7 cellular contexts compared by ENCODE assay signal in genomic region chr16:4944333-4945281, GRCh38. TPM values are rescaled to one million over a fixed set of nuclear protein-coding genes. Genes with fewer than 3 reads are reported as not detected.
DNase-seq lines count a peak whose midpoint lies in the region; ATAC-seq and TF ChIP-seq lines count a peak whose summit lies in the region.

No MANE protein-coding gene starts in this region.

- 17 to 25% methylated on average over 14 to 20 of the region's 20 CpGs for WGBS in lower leg skin, 2 donors
- 34 to 51% methylated on average over 6 to 19 of the region's 20 CpGs for WGBS in upper lobe of left lung, 2 donors

- TF ChIP-seq CTCF in HFFc6 (IDR thresholded peaks at IDR 0.05) (no peak), coronary artery (IDR thresholded peaks at IDR 0.05) (no peak), lower leg skin (IDR thresholded peaks at IDR 0.05) (no peak), upper lobe of left lung (IDR thresholded peaks at IDR 0.05) (no peak)

- H3K9me3 Mint-ChIP-seq in HFFc6, result no peaks in the 10 kb centered on the region

- peaks cover 45% of the 10 kb centered on the region for H3K4me1 Mint-ChIP-seq in HFFc6 (ENCODE audit: low read depth)

- peak overlapping the region; percentile 94 for H3K27ac Mint-ChIP-seq in HFFc6

- no peaks in the 10 kb centered on the region for H3K27me3 ChIP-seq in upper lobe of left lung

- H3K4me3 ChIP-seq in coronary artery (peak overlapping the region; percentile 25), lower leg skin (ENCODE audit: low read depth, poor library complexity, severe bottlenecking) (no peak overlapping the region), upper lobe of left lung (no peak overlapping the region)

- intact Hi-C loops in lower leg skin (cut with DNase I; ENCODE audit: low total_unique reads), result no loop called here

- no peaks in the 10 kb centered on the region for H3K36me3 Mint-ChIP-seq in HFFc6 (ENCODE audit: low read depth)

- TF ChIP-seq POLR2A in lower leg skin (IDR thresholded peaks at IDR 0.05) (no peak), upper lobe of left lung (IDR thresholded peaks at IDR 0.05) (peak in 1 of 4 donors; percentile 20)

- H3K27ac ChIP-seq in coronary artery, result peak overlapping the region; percentile 76 to 83
- peak overlapping the region; percentile 64 to 77 (median 73) for H3K27ac ChIP-seq in upper lobe of left lung

- peak overlapping the region; percentile 83 for H3K4me3 Mint-ChIP-seq in HFFc6

- ATAC-seq in upper lobe of left lung (ENCODE audit: low FRiP score in 2 of 2) (peak; percentile 92 to 94), HG02973 (IDR thresholded peaks at IDR 0.05; ENCODE audit: unreplicated experiment) (no peak), GM19397 (IDR thresholded peaks at IDR 0.05; ENCODE audit: unreplicated experiment) (no peak)

- H3K9me3 ChIP-seq in upper lobe of left lung, result no peaks in the 10 kb centered on the region

- H3K27me3 Mint-ChIP-seq in HFFc6 (ENCODE audit: insufficient read depth), result peaks cover 3% of the 10 kb centered on the region

- peak in 2 of 4 donors; percentile 11 to 80 for TF ChIP-seq EP300 in upper lobe of left lung (IDR thresholded peaks at IDR 0.05)

- H3K36me3 ChIP-seq in upper lobe of left lung, result no peaks in the 10 kb centered on the region

- DNase-seq in HFFc6 (peak; percentile 93), NCI-H446 treated with DMSO at 0.1 percent for 48 hours (lab: John Stamatoyannopoulos, UW) (peak; percentile 93), coronary artery (ENCODE audit: low spot score) (peak; percentile 96), lower leg skin (ENCODE audit: low spot score in 2 of 2) (peak; percentile 89 to 98), upper lobe of left lung (peak; percentile 94 to 95)

- H3K4me1 ChIP-seq in upper lobe of left lung, result peaks cover 29 to 37% (median 34%) of the 10 kb centered on the region in 4 donors

RNA-seq across cellular contexts. Expression of gene PPL, which starts 7.7 kb away (rescaled TPM):
- under 1 TPM in 3 of 6 experiments, not detected in 3; 0.02 to 0.06 (median 0.05) TPM for total RNA-seq in HFFc6 (2021; fragmentation: NEBNext Ultra II Directional; extraction: Animal tissue kit (Norgen Biotek cat#: 25700))
- 100 to 1,000 TPM; 445 to 545 (median 495) TPM for total RNA-seq in lower leg skin
- total RNA-seq in upper lobe of left lung, result 100 to 1,000 TPM in 5 of 6 donors, 10 to 100 TPM in 1; 72.7 to 156 (median 132) TPM

RNA-seq across cellular contexts. Expression of gene SEC14L5, which starts 13.5 kb away (rescaled TPM):
- total RNA-seq in HFFc6 (2021; fragmentation: NEBNext Ultra II Directional; extraction: Animal tissue kit (Norgen Biotek cat#: 25700)), result not detected
- 1 to 10 TPM in 2 of 4 donors, under 1 TPM in 2; 0.91 to 2.6 (median 1.3) TPM for total RNA-seq in lower leg skin
- total RNA-seq in upper lobe of left lung, result 1 to 10 TPM in 1 of 6 donors, under 1 TPM in 4, not detected in 1; 0.20 to 1.7 (median 0.49) TPM

Comparison
In these comparisons a context has a peak if more than half of its experiments do, and no peak if none do; other contexts are left out.
1. ATAC-seq: peak in upper lobe of left lung (2 of 2); none in HG02973 (single experiment) and GM19397 (single experiment).
2. RNA of gene PPL, which starts 7.7 kb away (total RNA-seq): 445 to 545 TPM in lower leg skin and 72.7 to 156 TPM in upper lobe of left lung; 0.02 to 0.06 TPM in HFFc6; every median in the first group is over 10 times any median in the second.
3. Peak in every context shown above with its lines, with median percentiles within 50 percentile points of each other: DNase-seq.